Comparison of ENCODE assay signal across 27 cellular contexts in the genomic region with DNA sequence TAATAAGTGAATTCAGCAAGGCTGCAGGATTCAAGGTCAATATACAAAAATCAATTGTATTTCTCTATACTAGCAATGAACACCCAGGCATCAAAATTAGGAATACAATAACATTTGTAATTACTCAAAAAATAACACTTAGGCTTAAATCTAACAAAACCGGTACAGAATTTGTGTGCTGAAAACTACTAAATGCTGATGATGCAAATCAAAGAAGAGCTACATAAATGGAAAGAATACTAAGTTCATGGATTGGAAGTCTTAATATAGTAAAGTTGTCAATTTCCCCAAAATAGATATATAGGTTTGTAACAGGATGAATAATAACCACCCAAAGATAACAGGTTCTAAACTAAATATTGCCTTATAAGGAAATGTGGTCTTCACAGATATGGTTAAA.
"Had no signal": no experiment of that assay in that cellular context is flagged by ENCODE, and none has a peak within 500 bp of the region (broad histone marks: within the 10 kb centered on the region; RNA-seq: fewer than 3 reads in every experiment).

No MANE protein-coding gene starts in this region.

- DNase-seq: colonic mucosa; cortex of kidney; dermis blood vessel endothelial cell; dorsolateral prefrontal cortex; effector CD4-positive, alpha-beta T cell; effector CD8-positive, alpha-beta T cell; effector memory CD4-positive, alpha-beta T cell; effector memory CD8-positive, alpha-beta T cell; endodermal cell; erythroblast; esophagus squamous epithelium; foreskin fibroblast; foreskin keratinocyte; foreskin melanocyte; gastrocnemius medialis; glutamatergic neuron; head of caudate nucleus; heart left ventricle; heart right ventricle had no signal

- H3K36me3 ChIP-seq: colonic mucosa, esophagus squamous epithelium, gastrocnemius medialis, gastroesophageal sphincter, heart left ventricle, heart right ventricle had no signal

- FAIRE-seq: colon, endometrium, endothelial cell of umbilical vein, frontal cortex had no signal

- H3K27ac ChIP-seq: colonic mucosa, coronary artery, dorsolateral prefrontal cortex, epithelial cell of prostate, esophagus squamous epithelium, foreskin keratinocyte, gastrocnemius medialis, gastroesophageal sphincter, heart left ventricle, heart right ventricle had no signal

- H3K9me3 ChIP-seq: colonic mucosa, esophagus squamous epithelium, gastrocnemius medialis, gastroesophageal sphincter, heart left ventricle, heart right ventricle had no signal

- H3K4me1 ChIP-seq: colonic mucosa, esophagus squamous epithelium, gastrocnemius medialis, gastroesophageal sphincter, heart left ventricle, heart right ventricle had no signal

- ATAC-seq: effector memory CD8-positive, alpha-beta T cell; esophagus mucosa; foreskin keratinocyte; gastrocnemius medialis; gastroesophageal sphincter; heart left ventricle; heart right ventricle had no signal

- H3K4me3 ChIP-seq: colonic mucosa, coronary artery, dorsolateral prefrontal cortex, esophagus squamous epithelium, gastrocnemius medialis, gastroesophageal sphincter, heart left ventricle, heart right ventricle had no signal

- H3K27me3 ChIP-seq: colonic mucosa, foreskin keratinocyte, gastrocnemius medialis, gastroesophageal sphincter, heart right ventricle had no signal
